ENCODE assay signal across 8 cellular contexts in genomic region chr17:42179911-42180410, GRCh38. TPM values are rescaled to one million over a fixed set of nuclear protein-coding genes. Genes with fewer than 3 reads are reported as not detected.
DNase-seq lines count a peak whose midpoint lies in the region; ATAC-seq and TF ChIP-seq lines count a peak whose summit lies in the region.

No MANE protein-coding gene starts in this region.

- H3K27ac ChIP-seq in DOHH2 (ENCODE audit: low read depth, low read length), result no peak overlapping the region
- H3K27ac ChIP-seq in iPS-20b (ENCODE audit: low read length), result no peak overlapping the region
- H3K27ac ChIP-seq in transverse colon, result no peak overlapping the region

- H3K9me3 ChIP-seq in DOHH2 (ENCODE audit: control insufficient read depth, insufficient read depth, low read length) (no peaks in the 10 kb centered on the region), MG63 (no peaks in the 10 kb centered on the region), iPS-20b (ENCODE audit: insufficient read depth, low read depth, low read length) (no peaks in the 10 kb centered on the region), transverse colon (no peaks in the 10 kb centered on the region)

- no peak for TF ChIP-seq EP300 in transverse colon (IDR thresholded peaks at IDR 0.05; ENCODE audit: low read depth)

- WGBS in transverse colon (ENCODE audit: low coverage in 1 of 2), 2 donors, result 26% methylated on average over 16 of the region's 20 CpGs; no CpG with 5 or more reads in 1 of the 2 donors

- ATAC-seq in GM18868 (IDR thresholded peaks at IDR 0.05; ENCODE audit: unreplicated experiment), result no peak
- ATAC-seq in HG03457 (IDR thresholded peaks at IDR 0.05; ENCODE audit: unreplicated experiment), result no peak

- no peaks in the 10 kb centered on the region for H4K20me1 ChIP-seq in DOHH2 (ENCODE audit: control insufficient read depth, insufficient read depth, low read depth, low read length)

- intact Hi-C loops in transverse colon (cut with DNase I; ENCODE audit: low total_unique reads), result no loop called here

- peaks cover 19% of the 10 kb centered on the region for H3K27me3 ChIP-seq in DOHH2 (ENCODE audit: control insufficient read depth, low read length)
- H3K27me3 ChIP-seq in MG63, result peaks cover 17% of the 10 kb centered on the region
- H3K27me3 ChIP-seq in iPS-20b (ENCODE audit: insufficient read depth, low read length), result peaks cover 67% of the 10 kb centered on the region
- peaks cover 34% of the 10 kb centered on the region for H3K27me3 ChIP-seq in transverse colon

- in situ Hi-C loops in transverse colon (cut with MboI; ENCODE audit: low pct_ligation_motif_present in 1 of 4, low pct_unique_long_range_greater_than_20kb in 1 of 4, low sequenced_read_pairs in 3 of 4), result no loop called here

- H3K79me2 ChIP-seq in DOHH2 (ENCODE audit: control insufficient read depth, low read length), result no peaks in the 10 kb centered on the region

- no peak for TF ChIP-seq POLR2A in transverse colon (IDR thresholded peaks at IDR 0.05)

- TF ChIP-seq CTCF in DOHH2 (IDR thresholded peaks at IDR 0.05; ENCODE audit: low read depth, low read length, poor library complexity, severe bottlenecking) (no peak), transverse colon (IDR thresholded peaks at IDR 0.05) (no peak)

- no peak overlapping the region for H3K9ac ChIP-seq in iPS-20b (ENCODE audit: low read depth, low read length)

- peaks cover 8% of the 10 kb centered on the region; the same call in 1 of the 2 replicates for H3F3A ChIP-seq in DOHH2 (ENCODE audit: control insufficient read depth, insufficient read depth)

- no peaks in the 10 kb centered on the region for H3K9me2 ChIP-seq in DOHH2 (replicated peaks; ENCODE audit: control insufficient read depth, low read length)

- DNase-seq in MG63 (peak; percentile 25), transverse colon (peak; percentile 34), HPDE6-E6E7 (ENCODE audit: extremely low spot score) (no peak)
- peak; percentile 42 to 47 for DNase-seq in activated T-cell treated with anti-CD3 and anti-CD28 coated beads, Interleukin-2, amount 50 U/mL, for 48 hours

- H3K4me2 ChIP-seq in DOHH2 (ENCODE audit: low read length), result peak overlapping the region; percentile 75; the same call in 1 of the 2 replicates

- no peaks in the 10 kb centered on the region for H3K36me3 ChIP-seq in DOHH2 (ENCODE audit: control insufficient read depth, low read length)
- H3K36me3 ChIP-seq in MG63, result no peaks in the 10 kb centered on the region
- no peaks in the 10 kb centered on the region for H3K36me3 ChIP-seq in iPS-20b (ENCODE audit: insufficient read depth, low read depth, low read length)
- no peaks in the 10 kb centered on the region for H3K36me3 ChIP-seq in transverse colon

- H3K4me3 ChIP-seq in DOHH2 (ENCODE audit: low read length), result no peak overlapping the region
- no peak overlapping the region for H3K4me3 ChIP-seq in MG63
- H3K4me3 ChIP-seq in iPS-20b (ENCODE audit: low read length), result peak overlapping the region; percentile 74
- no peak overlapping the region for H3K4me3 ChIP-seq in transverse colon

- H3K4me1 ChIP-seq in DOHH2 (ENCODE audit: control insufficient read depth, low read length), result peaks cover 62% of the 10 kb centered on the region
- no peaks in the 10 kb centered on the region for H3K4me1 ChIP-seq in iPS-20b (ENCODE audit: insufficient read depth, low read length)
- H3K4me1 ChIP-seq in transverse colon, result peaks cover 11 to 34% (median 28%) of the 10 kb centered on the region in 4 donors

RNA-seq across cellular contexts. Expression of gene KCNH4, which starts 1.0 kb away (rescaled TPM):
- 0.46 TPM in 1 of 2 replicates, not detected in the other for total RNA-seq in MG63 (2014; rRNA removed; shearing (Covaris generic); ENCODE audit: low replicate concordance)
- total RNA-seq in transverse colon, result not detected

RNA-seq across cellular contexts. Expression of gene HCRT, which starts 5.3 kb away (rescaled TPM):
- total RNA-seq in MG63 (2014; rRNA removed; shearing (Covaris generic); ENCODE audit: low replicate concordance), result not detected in 2 replicates
- total RNA-seq in transverse colon, result not detected

RNA-seq across cellular contexts. Expression of gene GHDC, which starts 14.3 kb away (rescaled TPM):
- total RNA-seq in MG63 (2014; rRNA removed; shearing (Covaris generic); ENCODE audit: low replicate concordance), result 6.0 and 8.9 TPM in 2 replicates
- total RNA-seq in transverse colon, result 10 to 100 TPM; 10.8 to 34.6 (median 32.2) TPM

RNA-seq across cellular contexts. Expression of gene RAB5C, which starts 25.2 kb away (rescaled TPM):
- total RNA-seq in MG63 (2014; rRNA removed; shearing (Covaris generic); ENCODE audit: low replicate concordance), result 125 and 198 TPM in 2 replicates
- total RNA-seq in transverse colon, result 100 to 1,000 TPM in 2 of 4 donors, 10 to 100 TPM in 2; 40.8 to 172 (median 112) TPM

RNA-seq across cellular contexts. Expression of gene HSPB9, which starts 57.4 kb away (rescaled TPM):
- total RNA-seq in MG63 (2014; rRNA removed; shearing (Covaris generic); ENCODE audit: low replicate concordance), result not detected in 2 replicates
- total RNA-seq in transverse colon, result under 1 TPM in 1 of 4 donors, not detected in 3; 0.14 TPM
